In the genomic region with DNA sequence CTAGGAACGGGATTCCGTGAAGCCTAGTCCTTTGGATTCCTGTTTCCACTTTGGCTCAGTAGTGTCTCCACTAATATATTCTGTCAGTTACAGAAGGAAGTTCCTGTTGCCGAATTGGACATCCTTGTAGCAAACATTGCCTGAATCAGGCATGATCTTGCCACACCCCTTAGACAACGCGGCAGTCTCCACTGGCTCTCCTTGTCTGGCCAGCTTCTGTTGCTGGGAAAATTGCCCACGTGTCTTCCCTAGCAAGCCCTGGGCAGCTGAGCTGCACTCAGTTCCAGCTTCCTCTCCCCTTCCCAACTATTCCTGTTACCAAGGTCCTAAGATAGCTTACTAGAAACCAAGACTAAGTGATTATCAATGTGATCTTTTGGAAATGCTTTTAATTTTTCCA, we compare ENCODE assay signal across 21 cellular contexts.
A peak's percentile ranks its signal among the peaks of the same experiment; 100 is the strongest.
DNase-seq lines count a peak whose midpoint lies in the region; ATAC-seq and TF ChIP-seq lines count a peak whose summit lies in the region.
"Had no signal": no experiment of that assay in that cellular context is flagged by ENCODE, and none has a peak within 500 bp of the region (broad histone marks: within the 10 kb centered on the region; RNA-seq: fewer than 3 reads in every experiment).

No MANE protein-coding gene starts in this region.

- intact Hi-C loops in posterior vena cava (cut with DNase I) = no loop called here

- ATAC-seq in GM21515 (IDR thresholded peaks at IDR 0.05; ENCODE audit: unreplicated experiment) = no peak
- ATAC-seq: activated T-cell treated with anti-CD3 and anti-CD28 coated beads, Interleukin-2, amount 50 U/mL, for 4 hours; naive thymus-derived CD8-positive, alpha-beta T cell had no signal

- no peaks in the 10 kb centered on the region for H3K36me3 ChIP-seq in BE2C
- H3K36me3 ChIP-seq: tibial nerve had no signal

- no peaks in the 10 kb centered on the region for H3K27me3 ChIP-seq in BE2C
- H3K27me3 ChIP-seq: tibial nerve had no signal

- no peak for TF ChIP-seq CTCF in BE2C (IDR thresholded peaks at IDR 0.05; ENCODE audit: low read depth, low read length)
- no peak for TF ChIP-seq CTCF in fibroblast of mammary gland (conservative IDR thresholded peaks at IDR 0.05; ENCODE audit: control insufficient read depth, insufficient read depth, low read depth, low read length)

- H3K9me3 ChIP-seq in BE2C = no peaks in the 10 kb centered on the region
- H3K9me3 ChIP-seq: tibial nerve had no signal

- peak; percentile 27 for DNase-seq in BE2C
- peak; percentile 2 for DNase-seq in M059J (ENCODE audit: low read depth)
- peak; percentile 38 for DNase-seq in fibroblast of mammary gland (ENCODE audit: low read depth)
- peak; percentile 66 for DNase-seq in posterior vena cava (ENCODE audit: low spot score)
- no peak for DNase-seq in SHP77 treated with DMSO at 0.1 percent for 48 hours (lab: John Stamatoyannopoulos, UW)
- no peak for DNase-seq in NCI-H2196 (lab: John Stamatoyannopoulos, UW; ENCODE audit: unreplicated experiment)
- DNase-seq: activated CD4-positive, CD25-positive, alpha-beta regulatory T cell treated with anti-CD3 and anti-CD28 coated beads, Interleukin-2, amount 50 U/mL, for 72 hours; activated CD8-positive, alpha-beta memory T cell treated with anti-CD3 and anti-CD28 coated beads for 24 hours; activated T-cell treated with anti-CD3 and anti-CD28 coated beads, Interleukin-2, amount 50 U/mL, for 4 hours; effector memory CD4-positive, alpha-beta T cell; HFFc6; mammary epithelial cell; naive thymus-derived CD8-positive, alpha-beta T cell; NCI-H1417 treated with DMSO at 0.1 percent for 48 hours; NCI-H524 treated with DMSO at 0.1 percent for 48 hours; RPMI8226; stimulated activated naive CD4-positive, alpha-beta T cell treated with Interleukin-2 at 50 U/mL for 16 hours; T1000 had no signal

- no peaks in the 10 kb centered on the region for H3K4me1 ChIP-seq in BE2C
- H3K4me1 ChIP-seq: parathyroid adenoma, tibial nerve had no signal

- H3K4me3 ChIP-seq in BE2C (ENCODE audit: low read depth, low read length) (no peak overlapping the region), fibroblast of mammary gland (ENCODE audit: control insufficient read depth, low read depth, low read length) (no peak overlapping the region)
- H3K4me3 ChIP-seq: tibial nerve had no signal

Comparison
In these comparisons a context has a peak if more than half of its experiments do, and no peak if none do; other contexts are left out.
1. DNase-seq: peak in BE2C (single experiment), M059J (single experiment), fibroblast of mammary gland (single experiment) and posterior vena cava (single experiment); none in SHP77 treated with DMSO at 0.1 percent for 48 hours (single experiment) and NCI-H2196 (single experiment).